ENCODE assay signal across 20 cellular contexts in genomic region chr14:89004195-89004594, GRCh38.
DNase-seq lines count a peak whose midpoint lies in the region; ATAC-seq and TF ChIP-seq lines count a peak whose summit lies in the region.
"Had no signal": no experiment of that assay in that cellular context is flagged by ENCODE, and none has a peak within 500 bp of the region (broad histone marks: within the 10 kb centered on the region; RNA-seq: fewer than 3 reads in every experiment).

No MANE protein-coding gene starts in this region.

- intact Hi-C loops in PC-9 (cut with micrococcal nuclease; ENCODE audit: unreplicated experiment): no loop called here

- H3K9me3 ChIP-seq in GM23248 (ENCODE audit: low read depth) (no peaks in the 10 kb centered on the region), RWPE2 (ENCODE audit: severe bottlenecking) (no peaks in the 10 kb centered on the region), Karpas-422 (ENCODE audit: low read length) (no peaks in the 10 kb centered on the region), PC-9 (ENCODE audit: insufficient read depth, low read depth) (no peaks in the 10 kb centered on the region; the same call in 1 of the 2 replicates)
- H3K9me3 ChIP-seq: right lobe of liver had no signal

- peaks cover 5% of the 10 kb centered on the region for H3K27me3 Mint-ChIP-seq in GM23338 (ENCODE audit: insufficient read depth, low read depth, poor library complexity)
- H3K27me3 Mint-ChIP-seq: activated CD4-positive, alpha-beta memory T cell treated with anti-CD3 and anti-CD28 coated beads, Interleukin-2, amount 10 ng/mL, durations not matched to agents 7 days and 5 days had no signal

- no TSS peak for BruUV-seq in PC-9 (replicated peaks; lab: Mats Ljungman, UMichigan)

- H3K9ac ChIP-seq in GM23248 (no peak overlapping the region), Karpas-422 (ENCODE audit: low read length) (no peak overlapping the region)

- ATAC-seq in RWPE2 (ENCODE audit: low read depth): peak; percentile 11; the same call in 1 of the 3 replicates
- no peak for ATAC-seq in GM23338
- no peak for ATAC-seq in HG03159 (IDR thresholded peaks at IDR 0.05; ENCODE audit: unreplicated experiment)
- ATAC-seq: effector memory CD8-positive, alpha-beta T cell; left lobe of liver had no signal

- H3K4me2 ChIP-seq in GM23248 (ENCODE audit: unreplicated experiment) (no peak overlapping the region), GM23338 (no peak overlapping the region), Karpas-422 (ENCODE audit: low read depth, low read length, poor library complexity, severe bottlenecking) (no peak overlapping the region), PC-9 (no peak overlapping the region)

- H3K9me2 ChIP-seq in GM23248 (ENCODE audit: insufficient read depth): no peaks in the 10 kb centered on the region
- H3K9me2 ChIP-seq in GM23338 (ENCODE audit: insufficient read depth): peaks cover 23% of the 10 kb centered on the region
- no peaks in the 10 kb centered on the region for H3K9me2 ChIP-seq in Karpas-422 (replicated peaks; ENCODE audit: insufficient read depth, low read length)
- H3K9me2 ChIP-seq in PC-9 (ENCODE audit: insufficient read depth): no peaks in the 10 kb centered on the region

- no peaks in the 10 kb centered on the region for H3K79me2 ChIP-seq in GM23248 (ENCODE audit: insufficient read depth)
- H3K79me2 ChIP-seq in GM23338 (replicated peaks; ENCODE audit: insufficient read depth): no peaks in the 10 kb centered on the region
- H3K79me2 ChIP-seq in Karpas-422 (ENCODE audit: low read length): no peaks in the 10 kb centered on the region
- no peaks in the 10 kb centered on the region for H3K79me2 ChIP-seq in PC-9 (ENCODE audit: low read depth)

- no peaks in the 10 kb centered on the region for H4K20me1 ChIP-seq in GM23248 (ENCODE audit: insufficient read depth)
- no peaks in the 10 kb centered on the region for H4K20me1 ChIP-seq in GM23338 (replicated peaks; ENCODE audit: insufficient read depth)
- H4K20me1 ChIP-seq in Karpas-422 (ENCODE audit: insufficient read depth, low read depth, low read length): no peaks in the 10 kb centered on the region
- H4K20me1 ChIP-seq in PC-9 (ENCODE audit: insufficient read depth): no peaks in the 10 kb centered on the region

- no peaks in the 10 kb centered on the region for H3K36me3 Mint-ChIP-seq in GM23338 (ENCODE audit: low read depth)

- POLR2A ChIA-PET in PC-9 (lab: Charles Lee; ENCODE audit: unreplicated experiment): no interaction called here

- H2AFZ ChIP-seq in GM23248 (no peak overlapping the region), GM23338 (no peak overlapping the region), Karpas-422 (ENCODE audit: low read length) (no peak overlapping the region), PC-9 (no peak overlapping the region)

- H3K4me3 ChIP-seq in GM23248 (no peak overlapping the region), RWPE2 (ENCODE audit: severe bottlenecking) (no peak overlapping the region), fibroblast of mammary gland (ENCODE audit: control insufficient read depth, low read depth, low read length) (no peak overlapping the region), GM23338 (no peak overlapping the region), Karpas-422 (ENCODE audit: low read length) (no peak overlapping the region), PC-9 (no peak overlapping the region)
- H3K4me3 ChIP-seq: right lobe of liver had no signal

- peak; percentile 72 for DNase-seq in GM23248
- DNase-seq in RWPE2 (ENCODE audit: low spot score): no peak
- DNase-seq in fibroblast of mammary gland (ENCODE audit: low read depth): peak; percentile 79
- DNase-seq in renal cortical epithelial cell (ENCODE audit: low read depth): peak; percentile 40
- DNase-seq in GM23338 (ENCODE audit: low spot score): no peak
- DNase-seq in Karpas-422: no peak
- no peak for DNase-seq in PC-9
- DNase-seq: activated CD4-positive, alpha-beta memory T cell treated with anti-CD3 and anti-CD28 coated beads, Interleukin-2, amount 10 ng/mL, durations not matched to agents 7 days and 5 days; aorta; Calu3; effector memory CD8-positive, alpha-beta T cell; NCI-H146; NCI-H774; occipital lobe; right lobe of liver; stimulated activated naive CD4-positive, alpha-beta T cell; T-helper 2 cell had no signal

- CTCF ChIA-PET in PC-9 (lab: Charles Lee): no interaction called here

- H3K27ac ChIP-seq in GM23248 (peak overlapping the region; percentile 41), RWPE2 (ENCODE audit: poor library complexity, severe bottlenecking) (peak overlapping the region; percentile 1), GM23338 (ENCODE audit: low read depth) (no peak overlapping the region), Karpas-422 (ENCODE audit: low read length) (no peak overlapping the region), PC-9 (no peak overlapping the region)
- H3K27ac ChIP-seq: right lobe of liver had no signal

- peaks cover 29% of the 10 kb centered on the region for H3K4me1 ChIP-seq in GM23248 (ENCODE audit: insufficient read depth)
- peaks cover 20% of the 10 kb centered on the region for H3K4me1 ChIP-seq in RWPE2 (ENCODE audit: insufficient read depth, poor library complexity, severe bottlenecking)
- no peaks in the 10 kb centered on the region for H3K4me1 ChIP-seq in GM23338 (ENCODE audit: insufficient read depth)
- no peaks in the 10 kb centered on the region for H3K4me1 ChIP-seq in Karpas-422 (ENCODE audit: low read length)
- peaks cover 10% of the 10 kb centered on the region for H3K4me1 ChIP-seq in PC-9 (replicated peaks; ENCODE audit: insufficient read depth)
- H3K4me1 ChIP-seq: right lobe of liver had no signal

- H3K4me3 Mint-ChIP-seq in GM23338: no peak overlapping the region
- H3K4me3 Mint-ChIP-seq: activated CD4-positive, alpha-beta memory T cell treated with anti-CD3 and anti-CD28 coated beads, Interleukin-2, amount 10 ng/mL, durations not matched to agents 7 days and 5 days; B cell; effector memory CD8-positive, alpha-beta T cell had no signal

- H3F3A ChIP-seq in GM23248 (ENCODE audit: insufficient read depth) (peaks cover 12% of the 10 kb centered on the region), GM23338 (replicated peaks; ENCODE audit: low read depth) (no peaks in the 10 kb centered on the region), PC-9 (ENCODE audit: insufficient read depth, low read depth) (no peaks in the 10 kb centered on the region)

- H3K4me1 Mint-ChIP-seq in GM23338: peaks cover 3% of the 10 kb centered on the region; the same call in 1 of the 3 replicates
- H3K4me1 Mint-ChIP-seq: activated CD4-positive, alpha-beta memory T cell treated with anti-CD3 and anti-CD28 coated beads, Interleukin-2, amount 10 ng/mL, durations not matched to agents 7 days and 5 days; B cell had no signal

- TF ChIP-seq CTCF in RWPE2 (IDR thresholded peaks at IDR 0.05; ENCODE audit: poor library complexity, severe bottlenecking) (no peak), fibroblast of mammary gland (conservative IDR thresholded peaks at IDR 0.05; ENCODE audit: control insufficient read depth, insufficient read depth, low read depth, low read length) (no peak), GM23338 (conservative IDR thresholded peaks at IDR 0.05; ENCODE audit: low read depth in 2 of 2) (no peak), PC-9 (conservative IDR thresholded peaks at IDR 0.05) (no peak)

- no peaks in the 10 kb centered on the region for H3K9me3 Mint-ChIP-seq in GM23338
- H3K9me3 Mint-ChIP-seq: activated CD4-positive, alpha-beta memory T cell treated with anti-CD3 and anti-CD28 coated beads, Interleukin-2, amount 10 ng/mL, durations not matched to agents 7 days and 5 days; effector memory CD8-positive, alpha-beta T cell had no signal

- H3K27ac Mint-ChIP-seq in GM23338: no peak overlapping the region
- H3K27ac Mint-ChIP-seq: activated CD4-positive, alpha-beta memory T cell treated with anti-CD3 and anti-CD28 coated beads, Interleukin-2, amount 10 ng/mL, durations not matched to agents 7 days and 5 days; B cell; effector memory CD8-positive, alpha-beta T cell had no signal

- no peaks in the 10 kb centered on the region for H3K36me3 ChIP-seq in GM23248 (ENCODE audit: low read depth)
- H3K36me3 ChIP-seq in RWPE2 (ENCODE audit: low read depth): no peaks in the 10 kb centered on the region
- no peaks in the 10 kb centered on the region for H3K36me3 ChIP-seq in GM23338 (ENCODE audit: insufficient read depth)
- no peaks in the 10 kb centered on the region for H3K36me3 ChIP-seq in Karpas-422 (ENCODE audit: insufficient read depth, low read length)
- H3K36me3 ChIP-seq in PC-9 (ENCODE audit: low read depth): no peaks in the 10 kb centered on the region
- H3K36me3 ChIP-seq: right lobe of liver had no signal

- H3K27me3 ChIP-seq in GM23248 (replicated peaks; ENCODE audit: insufficient read depth): no peaks in the 10 kb centered on the region
- no peaks in the 10 kb centered on the region for H3K27me3 ChIP-seq in RWPE2 (ENCODE audit: insufficient read depth, poor library complexity, severe bottlenecking)
- H3K27me3 ChIP-seq in GM23338 (ENCODE audit: insufficient read depth): no peaks in the 10 kb centered on the region
- H3K27me3 ChIP-seq in Karpas-422 (ENCODE audit: low read length): no peaks in the 10 kb centered on the region
- no peaks in the 10 kb centered on the region for H3K27me3 ChIP-seq in PC-9 (ENCODE audit: insufficient read depth, low read depth)
- H3K27me3 ChIP-seq: right lobe of liver had no signal

- in situ Hi-C loops in GM23248 (cut with MboI): loop anchor here (25.0 kb wide), 1 partner anchor 342 kb away; no protein-coding TSS in a partner anchor

TF ChIP-seq in GM23338, 12 proteins besides CTCF, POLR2A, EP300 and RAD21 (continues in another document):
- no peak for TF ChIP-seq POLR2AphosphoS5 (IDR thresholded peaks at IDR 0.05; ENCODE audit: low read depth)
- no peak for TF ChIP-seq EZH2 (IDR thresholded peaks at IDR 0.05; ENCODE audit: low read depth, unreplicated experiment)

Comparison
In these comparisons a context has a peak if more than half of its experiments do, and no peak if none do; other contexts are left out.
1. DNase-seq: peak in GM23248 (single experiment), fibroblast of mammary gland (single experiment) and renal cortical epithelial cell (single experiment); none in RWPE2 (single experiment), GM23338 (single experiment), Karpas-422 (single experiment) and PC-9 (0 of 2).
2. H3K27ac ChIP-seq: peak in GM23248 (single experiment) and RWPE2 (single experiment); none in GM23338 (single experiment), Karpas-422 (single experiment) and PC-9 (single experiment).